Comparison of ENCODE assay signal across 1 cellular context in genomic region chr7:158811894-158812293, GRCh38.
TF ChIP-seq lines count a peak whose summit lies in the region.

No MANE protein-coding gene starts in this region.

TF ChIP-seq in GM12878, 131 proteins besides CTCF, POLR2A, EP300 and RAD21:
- TF ChIP-seq SKIL (IDR thresholded peaks at IDR 0.05; ENCODE audit: low read depth, poor library complexity, severe bottlenecking), result no peak
- TF ChIP-seq TAF1 (IDR thresholded peaks at IDR 0.05; ENCODE audit: borderline replicate concordance, low read depth, low read length), result no peak
- TF ChIP-seq POLR2AphosphoS5 (IDR thresholded peaks at IDR 0.05; ENCODE audit: low read length), result no peak
- TF ChIP-seq EED (IDR thresholded peaks at IDR 0.05; ENCODE audit: low read depth), result no peak
- no peak for TF ChIP-seq WRNIP1 (IDR thresholded peaks at IDR 0.05; ENCODE audit: borderline replicate concordance, low read depth, low read length)
- TF ChIP-seq POU2F2 (IDR thresholded peaks at IDR 0.05; ENCODE audit: borderline replicate concordance, low read depth, low read length), result no peak
- no peak for TF ChIP-seq JUND (IDR thresholded peaks at IDR 0.05; ENCODE audit: low read depth, low read length)
- TF ChIP-seq E2F8 (IDR thresholded peaks at IDR 0.05; ENCODE audit: low read depth, partially characterized antibody), result no peak
- TF ChIP-seq RUNX3 (IDR thresholded peaks at IDR 0.05; ENCODE audit: low read length), result no peak
- TF ChIP-seq RCOR1 (conservative IDR thresholded peaks at IDR 0.05; ENCODE audit: low read depth, low read length), result no peak
- TF ChIP-seq CHD1 (IDR thresholded peaks at IDR 0.05; ENCODE audit: low read depth, low read length), result no peak
- TF ChIP-seq TCF12 (IDR thresholded peaks at IDR 0.05; ENCODE audit: low read depth, low read length), result no peak
